In genomic region chr13:88450515-88450914, GRCh38 we compare ENCODE assay signal across 8 cellular contexts.
"Had no signal": no experiment of that assay in that cellular context is flagged by ENCODE, and none has a peak within 500 bp of the region (broad histone marks: within the 10 kb centered on the region; RNA-seq: fewer than 3 reads in every experiment).

No MANE protein-coding gene starts in this region.

- H3K4me1 ChIP-seq: HAP-1 had no signal

- DNase-seq: GM23248, GOT3, H7, H9, HFFc6 had no signal

- H3K4me3 ChIP-seq: GM23248, GM23338, HAP-1 had no signal

- ATAC-seq: GM23338, HCT116 had no signal

- H3K36me3 ChIP-seq: HAP-1 had no signal

- H3K4me2 ChIP-seq: GM23338 had no signal

- H3K9ac ChIP-seq: GM23248 had no signal

- H2AFZ ChIP-seq: GM23248 had no signal

- H3K27ac ChIP-seq: GM23248 had no signal

- H3K9me3 ChIP-seq: HAP-1 had no signal
